13 cellular contexts compared by ENCODE assay signal in genomic region chrX:63930140-63930539, GRCh38.
DNase-seq lines count a peak whose midpoint lies in the region; ATAC-seq, FAIRE-seq and TF ChIP-seq lines count a peak whose summit lies in the region.
"Had no signal": no experiment of that assay in that cellular context is flagged by ENCODE, and none has a peak within 500 bp of the region (broad histone marks: within the 10 kb centered on the region; RNA-seq: fewer than 3 reads in every experiment).

No MANE protein-coding gene starts in this region.

- H3K9me1 ChIP-seq in keratinocyte (ENCODE audit: control insufficient read depth, extremely low read depth, insufficient read depth, low read length), result no peaks in the 10 kb centered on the region

- TF ChIP-seq CTCF in BJ (IDR thresholded peaks at IDR 0.05; ENCODE audit: insufficient read depth, low read depth, low read length) (peak; percentile 68), HFFc6 (IDR thresholded peaks at IDR 0.05) (peak; percentile 73), keratinocyte (optimal IDR thresholded peaks at IDR 0.05 in 1 of 3, IDR thresholded peaks at IDR 0.05 in 1 of 3, conservative IDR thresholded peaks at IDR 0.05 in 1 of 3; ENCODE audit: extremely low read depth in 1 of 3, insufficient read depth in 2 of 3, low read length in 3 of 3) (peak; percentile 24 to 54 (median 45))
- no peak for TF ChIP-seq CTCF in CD8-positive, alpha-beta T cell (IDR thresholded peaks at IDR 0.05)

- H3K9me3 Mint-ChIP-seq in HFFc6, result no peaks in the 10 kb centered on the region
- peaks cover 5% of the 10 kb centered on the region for H3K9me3 Mint-ChIP-seq in CD8-positive, alpha-beta T cell

- H3K4me3 Mint-ChIP-seq in HFFc6, result no peak overlapping the region
- H3K4me3 Mint-ChIP-seq in CD8-positive, alpha-beta T cell, result no peak overlapping the region

- ATAC-seq in CD8-positive, alpha-beta T cell, result no peak
- no peak for ATAC-seq in HG03354 (IDR thresholded peaks at IDR 0.05; ENCODE audit: poor library complexity, severe bottlenecking, unreplicated experiment)
- ATAC-seq: K562 had no signal

- H3K4me1 Mint-ChIP-seq in HFFc6 (ENCODE audit: low read depth), result peaks cover 15% of the 10 kb centered on the region
- no peaks in the 10 kb centered on the region for H3K4me1 Mint-ChIP-seq in CD8-positive, alpha-beta T cell (ENCODE audit: low read depth)

- no peak overlapping the region; the same call in 1 of the 2 replicates for H3K27ac Mint-ChIP-seq in HFFc6
- H3K27ac Mint-ChIP-seq in CD8-positive, alpha-beta T cell, result no peak overlapping the region

- no peak overlapping the region for H3K9ac ChIP-seq in keratinocyte (ENCODE audit: control insufficient read depth, extremely low read depth, insufficient read depth, low read length)

- no peaks in the 10 kb centered on the region for H3K9me3 ChIP-seq in keratinocyte (ENCODE audit: control insufficient read depth, low read depth, low read length)
- H3K9me3 ChIP-seq in CD8-positive, alpha-beta T cell (ENCODE audit: low read length), result no peaks in the 10 kb centered on the region

- H4K20me1 ChIP-seq in keratinocyte (ENCODE audit: control insufficient read depth, extremely low read depth, insufficient read depth, low read length), result no peaks in the 10 kb centered on the region

- no peak for DNase-seq in BJ (ENCODE audit: low read depth)
- peak; percentile 17 for DNase-seq in HFFc6
- peak; percentile 7 for DNase-seq in SW480 (ENCODE audit: low spot score)
- DNase-seq in keratinocyte (ENCODE audit: low read depth, low spot score), result no peak
- no peak for DNase-seq in CD8-positive, alpha-beta T cell
- DNase-seq in GM19238 (ENCODE audit: insufficient read length, low spot score), result no peak
- no peak for DNase-seq in dermis blood vessel endothelial cell
- DNase-seq: activated CD4-positive, alpha-beta T cell treated with anti-CD3 and anti-CD28 coated beads, Interleukin-2, amount 50 U/mL, for 4 hours; GF-D8; RPMI8226; stomach had no signal

- no peaks in the 10 kb centered on the region for H3K36me3 Mint-ChIP-seq in HFFc6 (ENCODE audit: low read depth)
- no peaks in the 10 kb centered on the region for H3K36me3 Mint-ChIP-seq in CD8-positive, alpha-beta T cell

- no peak overlapping the region for H2AFZ ChIP-seq in keratinocyte (ENCODE audit: control insufficient read depth, low read length)

- no peak overlapping the region for H3K4me3 ChIP-seq in BJ (ENCODE audit: low read depth, low read length)
- no peak overlapping the region for H3K4me3 ChIP-seq in keratinocyte (ENCODE audit: control insufficient read depth in 2 of 3, extremely low read depth in 1 of 3, insufficient read depth in 2 of 3, low read depth in 1 of 3, low read length in 3 of 3)
- H3K4me3 ChIP-seq in CD8-positive, alpha-beta T cell (ENCODE audit: low read depth, low read length), result no peak overlapping the region
- H3K4me3 ChIP-seq: K562, stomach had no signal

- no peaks in the 10 kb centered on the region for H3K79me2 ChIP-seq in keratinocyte (ENCODE audit: control insufficient read depth, insufficient read depth, low read length)

- H3K4me2 ChIP-seq in keratinocyte (ENCODE audit: control insufficient read depth, extremely low read depth, insufficient read depth, low read depth, low read length), result no peak overlapping the region

- H3K4me1 ChIP-seq in keratinocyte (ENCODE audit: control insufficient read depth, extremely low read depth, insufficient read depth, low read length), result no peaks in the 10 kb centered on the region
- H3K4me1 ChIP-seq in CD8-positive, alpha-beta T cell (ENCODE audit: insufficient read depth, low read length), result no peaks in the 10 kb centered on the region
- H3K4me1 ChIP-seq: stomach had no signal

- dilution Hi-C loops in keratinocyte (cut with MboI; ENCODE audit: extremely low pct_ligation_motif_present, low sequenced_read_pairs), result no loop called here

- H3K27ac ChIP-seq in keratinocyte (ENCODE audit: control insufficient read depth, insufficient read depth, low read length), result no peak overlapping the region
- H3K27ac ChIP-seq in CD8-positive, alpha-beta T cell (ENCODE audit: low read depth, low read length), result no peak overlapping the region

- no peaks in the 10 kb centered on the region for H3K27me3 Mint-ChIP-seq in HFFc6 (ENCODE audit: insufficient read depth)
- no peaks in the 10 kb centered on the region for H3K27me3 Mint-ChIP-seq in CD8-positive, alpha-beta T cell (ENCODE audit: low read depth)

- CTCF ChIA-PET in BJ (lab: Yijun Ruan, JAX), result interaction anchor here (1.2 to 1.6 kb wide), 3 partner anchors 9 to 274 kb away, joined by 3 to 5 read pairs (median 3); no protein-coding TSS in a partner anchor
- CTCF ChIA-PET in CD8-positive, alpha-beta T cell (lab: Charles Lee), result no interaction called here

- POLR2A ChIA-PET in BJ (lab: Charles Lee), result no interaction called here
- POLR2A ChIA-PET in CD8-positive, alpha-beta T cell (lab: Charles Lee), result no interaction called here

- H3K36me3 ChIP-seq in BJ (ENCODE audit: control insufficient read depth, insufficient read depth, low read length) (no peaks in the 10 kb centered on the region), keratinocyte (ENCODE audit: control insufficient read depth in 2 of 2, extremely low read depth in 1 of 2, insufficient read depth in 2 of 2, low read length in 2 of 2) (no peaks in the 10 kb centered on the region)
- no peaks in the 10 kb centered on the region for H3K36me3 ChIP-seq in CD8-positive, alpha-beta T cell (ENCODE audit: insufficient read depth, low read length)
- H3K36me3 ChIP-seq: stomach had no signal

- intact Hi-C loops in CD8-positive, alpha-beta T cell (cut with DNase I, micrococcal nuclease), result no loop called here

- H3K27me3 ChIP-seq in BJ (ENCODE audit: control insufficient read depth, insufficient read depth, low read length) (no peaks in the 10 kb centered on the region), keratinocyte (ENCODE audit: control insufficient read depth, extremely low read depth, insufficient read depth, low read length) (no peaks in the 10 kb centered on the region)
- H3K27me3 ChIP-seq in CD8-positive, alpha-beta T cell (ENCODE audit: insufficient read depth, low read length), result no peaks in the 10 kb centered on the region

- FAIRE-seq in keratinocyte (lab: Jason Lieb, UNC), result no peak
- FAIRE-seq: K562 had no signal

Comparison
In these comparisons a context has a peak if more than half of its experiments do, and no peak if none do; other contexts are left out.
1. DNase-seq: peak in HFFc6 (single experiment) and SW480 (single experiment); none in BJ (single experiment), keratinocyte (single experiment), CD8-positive, alpha-beta T cell (0 of 7), GM19238 (single experiment) and dermis blood vessel endothelial cell (single experiment).